In genomic region chr1:168499094-168500049, GRCh38 we compare ENCODE assay signal across 17 cellular contexts. TPM values are rescaled to one million over a fixed set of nuclear protein-coding genes. Genes with fewer than 3 reads are reported as not detected.
A peak's percentile ranks its signal among the peaks of the same experiment; 100 is the strongest.
DNase-seq lines count a peak whose midpoint lies in the region; ATAC-seq, FAIRE-seq and TF ChIP-seq lines count a peak whose summit lies in the region.
"Had no signal": no experiment of that assay in that cellular context is flagged by ENCODE, and none has a peak within 500 bp of the region (broad histone marks: within the 10 kb centered on the region; RNA-seq: fewer than 3 reads in every experiment).

No MANE protein-coding gene starts in this region.

- H3K9me2 ChIP-seq in PC-3 (replicated peaks; ENCODE audit: low read length): no peaks in the 10 kb centered on the region

- TF ChIP-seq CTCF in PC-3 (conservative IDR thresholded peaks at IDR 0.05; ENCODE audit: low read depth, low read length) (no peak), brain (conservative IDR thresholded peaks at IDR 0.05) (no peak)

- no peaks in the 10 kb centered on the region for H3K36me3 Mint-ChIP-seq in brain

- H3K4me1 ChIP-seq in PC-3 (ENCODE audit: insufficient read depth, low read length) (peaks cover 31% of the 10 kb centered on the region), rectal smooth muscle tissue (ENCODE audit: control insufficient read depth, insufficient read depth, low read length) (peaks cover 26% of the 10 kb centered on the region)
- H3K4me1 ChIP-seq: BLaER1, testis had no signal

- no peaks in the 10 kb centered on the region for H3K79me2 ChIP-seq in PC-3 (ENCODE audit: low read length)

- peak overlapping the region in 3 of 5 experiments; percentile 5 to 70 (median 22) for H3K27ac Mint-ChIP-seq in brain

- peaks cover 27% of the 10 kb centered on the region for H3K4me1 Mint-ChIP-seq in brain

- H3K4me3 ChIP-seq in PC-3 (ENCODE audit: low read length) (peak overlapping the region; percentile 14; the same call in 1 of the 2 replicates), rectal smooth muscle tissue (ENCODE audit: low read length) (no peak overlapping the region)
- H3K4me3 ChIP-seq: BLaER1, testis had no signal

- H3K9me3 Mint-ChIP-seq in brain: no peaks in the 10 kb centered on the region

- no peaks in the 10 kb centered on the region for H3K27me3 Mint-ChIP-seq in brain

- H3K27ac ChIP-seq in PC-3 (ENCODE audit: low read length) (peak overlapping the region; percentile 93), rectal smooth muscle tissue (ENCODE audit: low read depth, low read length) (peak overlapping the region; percentile 41)
- H3K27ac ChIP-seq: BLaER1, testis had no signal

- no peak for TF ChIP-seq POLR2A in H54 (IDR thresholded peaks at IDR 0.05; ENCODE audit: low read depth, low read length)

- H3K4me3 Mint-ChIP-seq in brain: peak overlapping the region in 1 of 5 experiments; percentile 4

- peak overlapping the region; percentile 59 for H3K9ac ChIP-seq in PC-3 (ENCODE audit: low read length)
- H3K9ac ChIP-seq in rectal smooth muscle tissue (ENCODE audit: low read length): no peak overlapping the region
- H3K9ac ChIP-seq: BLaER1 had no signal

- H3K36me3 ChIP-seq in PC-3 (ENCODE audit: low read depth, low read length) (no peaks in the 10 kb centered on the region), rectal smooth muscle tissue (ENCODE audit: control insufficient read depth, insufficient read depth, low read length) (no peaks in the 10 kb centered on the region)
- H3K36me3 ChIP-seq: BLaER1 had no signal

- intact Hi-C loops in PC-3 (cut with micrococcal nuclease): no loop called here

- H3F3A ChIP-seq in PC-3 (ENCODE audit: low read length, unreplicated experiment): no peaks in the 10 kb centered on the region

- CTCF ChIA-PET in PC-3 (lab: Charles Lee): interaction anchor here (0.5 kb wide), 1 partner anchor 28 kb away, joined by 3 read pairs; no protein-coding TSS in a partner anchor

- ATAC-seq in PC-3: peak; percentile 97

- no peaks in the 10 kb centered on the region for H3K27me3 ChIP-seq in PC-3 (ENCODE audit: low read length)
- no peaks in the 10 kb centered on the region for H3K27me3 ChIP-seq in rectal smooth muscle tissue (ENCODE audit: control insufficient read depth, insufficient read depth, low read length)
- H3K27me3 ChIP-seq: BLaER1, testis had no signal

- no peaks in the 10 kb centered on the region for H3K9me3 ChIP-seq in PC-3 (ENCODE audit: low read length)
- H3K9me3 ChIP-seq: BLaER1, testis had no signal

- BruUV-seq in PC-3 (replicated peaks; lab: Mats Ljungman, UMichigan): no TSS peak

- peak overlapping the region; percentile 71 for H3K4me2 ChIP-seq in PC-3 (ENCODE audit: low read length)
- H3K4me2 ChIP-seq: BLaER1 had no signal

- 0 out of 2 replicates have a peak overlapping the region, but pooled peaks have one; percentile 7 for H2AFZ ChIP-seq in PC-3 (ENCODE audit: low read length)

- no peak for FAIRE-seq in H54 (lab: Jason Lieb, UNC)
- FAIRE-seq: endometrium, keratinocyte had no signal

- POLR2A ChIA-PET in PC-3 (lab: Charles Lee; ENCODE audit: unreplicated experiment): no interaction called here

- DNase-seq in H4 (ENCODE audit: low spot score): peak; percentile 26
- DNase-seq in PC-3: peak; percentile 90
- DNase-seq in NCI-H2081 treated with DMSO at 0.1 percent for 48 hours (lab: John Stamatoyannopoulos, UW): no peak
- DNase-seq in NCI-H82 (lab: John Stamatoyannopoulos, UW): no peak
- DNase-seq in germinal center (ENCODE audit: low spot score): no peak
- no peak for DNase-seq in H54 (ENCODE audit: insufficient read length, low spot score)
- DNase-seq: activated CD8-positive, alpha-beta memory T cell treated with anti-CD3 and anti-CD28 coated beads, Interleukin-2, amount 50 U/mL, for 4 hours; activated naive CD4-positive, alpha-beta T cell treated with anti-CD3 and anti-CD28 coated beads, Interleukin-2, amount 50 U/mL, for 16 hours; central memory CD4-positive, alpha-beta T cell; testis had no signal

- H4K20me1 ChIP-seq in PC-3 (ENCODE audit: low read length): no peaks in the 10 kb centered on the region
- H4K20me1 ChIP-seq: BLaER1 had no signal

RNA-seq across cellular contexts. Expression of gene XCL2, which starts 44.4 kb away (rescaled TPM):
- total RNA-seq in H4 (2014; rRNA removed; shearing (Covaris generic)): not detected in 2 replicates
- total RNA-seq in PC-3 (2014; rRNA removed): not detected in 2 replicates
- not detected for polyA plus RNA-seq in brain (ENCODE audit: insufficient read depth, low read depth, low replicate concordance)
- total RNA-seq: HT1080, posterior vena cava, testis had no signal
- polyA plus RNA-seq: keratinocyte had no signal

Comparison
In these comparisons a context has a peak if more than half of its experiments do, and no peak if none do; other contexts are left out.
1. DNase-seq: peak in H4 (single experiment) and PC-3 (single experiment); none in NCI-H2081 treated with DMSO at 0.1 percent for 48 hours (single experiment), NCI-H82 (single experiment), germinal center (single experiment) and H54 (single experiment).